Comparison of ENCODE assay signal across 8 cellular contexts in genomic region chr3:184186184-184186901, GRCh38. TPM values are rescaled to one million over a fixed set of nuclear protein-coding genes. Genes with fewer than 3 reads are reported as not detected.
DNase-seq lines count a peak whose midpoint lies in the region; ATAC-seq and TF ChIP-seq lines count a peak whose summit lies in the region.

TSS of gene ABCF3 (plus strand) at chr3:184186199. CDS start at chr3:184186208, 9 bp downstream.

- peaks cover 9% of the 10 kb centered on the region; the same call in 1 of the 2 replicates for H4K20me1 ChIP-seq in DOHH2 (ENCODE audit: control insufficient read depth, insufficient read depth, low read depth, low read length)
- H4K20me1 ChIP-seq in IMR-90 (ENCODE audit: insufficient read depth, low read length) = peaks cover 20% of the 10 kb centered on the region

- peaks cover 35 to 58% of the 10 kb centered on the region in 2 experiments for H3K79me1 ChIP-seq in IMR-90 (ENCODE audit: low read depth in 1 of 2, low read length in 2 of 2)

- H3K4me2 ChIP-seq in DOHH2 (ENCODE audit: low read length) = peak within 1 kb of the TSS; percentile 92
- H3K4me2 ChIP-seq in IMR-90 (ENCODE audit: low read depth, low read length) = peak within 1 kb of the TSS; percentile 86

- H3K27ac ChIP-seq in DOHH2 (ENCODE audit: low read depth, low read length) (peak within 1 kb of the TSS; percentile 33; the same call in 1 of the 2 replicates), IMR-90 (ENCODE audit: insufficient read depth, low read length) (peak within 1 kb of the TSS; percentile 73), ascending aorta (peak within 1 kb of the TSS; percentile 87 to 93), iPS DF 6.9 (ENCODE audit: low read length) (no peak within 1 kb of the TSS), skin epidermis (peak within 1 kb of the TSS; percentile 51 to 93 (median 85))

- H3K4me3 ChIP-seq in DOHH2 (ENCODE audit: low read length) (peak within 1 kb of the TSS; percentile 86), IMR-90 (ENCODE audit: insufficient read depth, low read depth, low read length) (peak within 1 kb of the TSS; percentile 67), ascending aorta (peak within 1 kb of the TSS; percentile 91 to 97), iPS DF 6.9 (ENCODE audit: low read length) (peak within 1 kb of the TSS; percentile 59), skin epidermis (peak within 1 kb of the TSS; percentile 57 to 95 (median 86))

- peak within 1 kb of the TSS; percentile 32; the same call in 1 of the 2 replicates for H4K5ac ChIP-seq in IMR-90 (ENCODE audit: low read depth, low read length)

- TF ChIP-seq RAD21 in IMR-90 (IDR thresholded peaks at IDR 0.05; ENCODE audit: low read length) = no peak

- peak within 1 kb of the TSS; percentile 66 to 92 for H4K8ac ChIP-seq in IMR-90 (ENCODE audit: low read depth in 2 of 2, low read length in 2 of 2)

- H4K91ac ChIP-seq in IMR-90 (ENCODE audit: insufficient read depth, low read depth, low read length) = peak within 1 kb of the TSS; percentile 65

- BruUV-seq in IMR-90 (replicated peaks; lab: Mats Ljungman, UMichigan) = no TSS peak

- H2AK5ac ChIP-seq in IMR-90 (ENCODE audit: low read depth, low read length) = peak within 1 kb of the TSS; percentile 82

- H3K18ac ChIP-seq in IMR-90 (ENCODE audit: low read depth, low read length) = no peak within 1 kb of the TSS; the same call in 1 of the 2 replicates

- in situ Hi-C loops in IMR-90 (cut with MboI; ENCODE audit: low sequenced_read_pairs) = no loop called here

- no peaks in the 10 kb centered on the region for H3K27me3 ChIP-seq in DOHH2 (ENCODE audit: control insufficient read depth, low read length)
- no peaks in the 10 kb centered on the region for H3K27me3 ChIP-seq in IMR-90 (ENCODE audit: control insufficient read depth, insufficient read depth, low read length)
- H3K27me3 ChIP-seq in ascending aorta = no peaks in the 10 kb centered on the region
- no peaks in the 10 kb centered on the region for H3K27me3 ChIP-seq in iPS DF 6.9 (ENCODE audit: control insufficient read depth, insufficient read depth, low read length)

- peak; percentile 57; the same call in 1 of the 2 replicates for TF ChIP-seq POLR2A in IMR-90 (IDR thresholded peaks at IDR 0.05; ENCODE audit: low read depth, low read length)

- H3K4me1 ChIP-seq in DOHH2 (ENCODE audit: control insufficient read depth, low read length) = peaks cover 21% of the 10 kb centered on the region
- peaks cover 3% of the 10 kb centered on the region; the same call in 1 of the 2 replicates for H3K4me1 ChIP-seq in IMR-90 (ENCODE audit: control insufficient read depth, insufficient read depth, low read length)
- peaks cover 0 to 16% of the 10 kb centered on the region in 2 donors for H3K4me1 ChIP-seq in ascending aorta
- no peaks in the 10 kb centered on the region for H3K4me1 ChIP-seq in iPS DF 6.9 (ENCODE audit: control insufficient read depth, insufficient read depth, low read length)

- peak within 1 kb of the TSS; percentile 63 for H3K56ac ChIP-seq in IMR-90 (ENCODE audit: extremely low read depth, insufficient read depth, low read length)

- H2BK15ac ChIP-seq in IMR-90 (ENCODE audit: low read depth, low read length) = no peak within 1 kb of the TSS

- H3K36me3 ChIP-seq in DOHH2 (ENCODE audit: control insufficient read depth, low read length) (peaks cover 84% of the 10 kb centered on the region), IMR-90 (ENCODE audit: control insufficient read depth, insufficient read depth, low read length) (peaks cover 61% of the 10 kb centered on the region), ascending aorta (peaks cover 58 to 66% of the 10 kb centered on the region in 2 donors), iPS DF 6.9 (ENCODE audit: control insufficient read depth, insufficient read depth, low read length) (peaks cover 27% of the 10 kb centered on the region)

- H3K14ac ChIP-seq in IMR-90 (replicated peaks; ENCODE audit: low read depth, low read length) = peak within 1 kb of the TSS; percentile 80

- peak within 1 kb of the TSS; percentile 95 for H2AFZ ChIP-seq in IMR-90 (replicated peaks; ENCODE audit: low read length, poor library complexity)

- H3F3A ChIP-seq in DOHH2 (ENCODE audit: control insufficient read depth, insufficient read depth) = peaks cover 3% of the 10 kb centered on the region; the same call in 1 of the 2 replicates

- H3K79me2 ChIP-seq in DOHH2 (ENCODE audit: control insufficient read depth, low read length) = peaks cover 43% of the 10 kb centered on the region

- peak; percentile 22 for ATAC-seq in GM21381 (IDR thresholded peaks at IDR 0.05; ENCODE audit: unreplicated experiment)
- peak; percentile 44 for ATAC-seq in IMR-90 (ENCODE audit: low read depth)

- dilution Hi-C loops in IMR-90 (cut with HindIII; ENCODE audit: low sequenced_read_pairs, unreplicated experiment) = no loop called here

- no peak within 1 kb of the TSS for H2BK20ac ChIP-seq in IMR-90 (ENCODE audit: low read depth, low read length)

- H2AK9ac ChIP-seq in IMR-90 (replicated peaks; ENCODE audit: low read depth, low read length, poor library complexity) = peak within 1 kb of the TSS; percentile 96

- H3K23ac ChIP-seq in IMR-90 (ENCODE audit: low read depth, low read length) = peak within 1 kb of the TSS; percentile 78; the same call in 1 of the 2 replicates

- no peak within 1 kb of the TSS for H2BK120ac ChIP-seq in IMR-90 (ENCODE audit: low read depth, low read length)

- TF ChIP-seq CTCF in DOHH2 (IDR thresholded peaks at IDR 0.05; ENCODE audit: low read depth, low read length, poor library complexity, severe bottlenecking) (no peak), IMR-90 (conservative IDR thresholded peaks at IDR 0.05; ENCODE audit: low read depth, low read length) (no peak), ascending aorta (IDR thresholded peaks at IDR 0.05) (no peak)

- H3K9me3 ChIP-seq in DOHH2 (ENCODE audit: control insufficient read depth, insufficient read depth, low read length) (no peaks in the 10 kb centered on the region), IMR-90 (ENCODE audit: control insufficient read depth, insufficient read depth, low read length) (no peaks in the 10 kb centered on the region), ascending aorta (no peaks in the 10 kb centered on the region), iPS DF 6.9 (ENCODE audit: control insufficient read depth, insufficient read depth, low read length) (no peaks in the 10 kb centered on the region)

- peak within 1 kb of the TSS; percentile 88 for H3K4ac ChIP-seq in IMR-90 (ENCODE audit: low read depth, low read length)

- DNase-seq in IMR-90 (peak; percentile 54), ascending aorta (ENCODE audit: low spot score in 2 of 2) (peak in 1 of 2 donors; percentile 80), iPS DF 6.9 (ENCODE audit: low read depth, low spot score) (no peak), OCI-M2 (lab: John Stamatoyannopoulos, UW; ENCODE audit: unreplicated experiment) (no peak), KG1 (lab: John Stamatoyannopoulos, UW) (no peak)

- CTCF ChIA-PET in IMR-90 (lab: Yijun Ruan, JAX) = interaction anchor here (1.0 kb wide), 1 partner anchor 26 kb away, joined by 3 read pairs; no protein-coding TSS in a partner anchor

- POLR2A ChIA-PET in IMR-90 (lab: Charles Lee; ENCODE audit: unreplicated experiment) = interaction anchor here (1.0 to 1.6 kb wide), 2 partner anchors 10 to 28 kb away, joined by 6 to 11 read pairs; no protein-coding TSS in a partner anchor

- H3K9ac ChIP-seq in IMR-90 (ENCODE audit: low read depth, low read length) = peak within 1 kb of the TSS; percentile 78

- intact Hi-C loops in IMR-90 (cut with micrococcal nuclease) (loop anchor here (2.0 kb wide), 1 partner anchor 62 kb away; the partner anchor contains the start of genes ALG3 and EEF1AKMT4), ascending aorta (cut with DNase I) (loop anchor here (1.0 to 5.0 kb wide), 6 partner anchors 10 to 176 kb away; partner anchors contain the start of genes ABCC5, CLCN2, EEF1AKMT4 and FAM131A)

- H3K9me2 ChIP-seq in DOHH2 (replicated peaks; ENCODE audit: control insufficient read depth, low read length) = no peaks in the 10 kb centered on the region

- H2BK5ac ChIP-seq in IMR-90 (ENCODE audit: low read depth, low read length, poor library complexity, severe bottlenecking) = peak within 1 kb of the TSS; percentile 65

- WGBS in IMR-90 (ENCODE audit: extremely low coverage in 2 of 2, insufficient read length in 1 of 2), 2 experiments = 0% methylated on average over 8 of the region's 45 CpGs; no CpG with 5 or more reads in 1 of the 2 experiments
- WGBS in iPS DF 6.9 (ENCODE audit: insufficient coverage, insufficient read length) = no CpG with 5 or more reads among the region's 45 CpGs

- 0 out of 2 replicates have a peak, but pooled peaks cover 8% of the 10 kb centered on the region for H3K9me1 ChIP-seq in IMR-90 (ENCODE audit: insufficient read depth, low read length)

TF ChIP-seq in IMR-90, 13 proteins besides CTCF, POLR2A, EP300 and RAD21:
- no peak for TF ChIP-seq FOS (IDR thresholded peaks at IDR 0.05; ENCODE audit: low read depth, low read length)
- no peak for TF ChIP-seq NFE2L2 (IDR thresholded peaks at IDR 0.05; ENCODE audit: low read depth, low read length)
- TF ChIP-seq SMC3 (IDR thresholded peaks at IDR 0.05; ENCODE audit: low read depth, low read length) = no peak; the same call in 1 of the 2 replicates
- peak; percentile 60; the same call in 1 of the 2 replicates for TF ChIP-seq CEBPB (IDR thresholded peaks at IDR 0.05; ENCODE audit: low read depth, low read length)
- TF ChIP-seq USF2 (IDR thresholded peaks at IDR 0.05; ENCODE audit: low read depth, low read length) = no peak
- no peak for TF ChIP-seq BHLHE40 (IDR thresholded peaks at IDR 0.05; ENCODE audit: low read depth, low read length)

RNA-seq across cellular contexts. Expression of gene ABCF3, which starts in this region (rescaled TPM):
- total RNA-seq in IMR-90 (2012; rRNA removed) (35.0 and 36.9 TPM in 2 replicates), ascending aorta (93.3 TPM)
- polyA plus RNA-seq in IMR-90 (2012; rRNA removed) = 58.3 and 59.2 TPM in 2 replicates
- 37.0 and 55.1 TPM in 2 replicates for polyA plus RNA-seq in IMR-90 (2012; cell fraction: cytosol; rRNA removed)
- polyA plus RNA-seq in IMR-90 (2012; cell fraction: nucleus; rRNA removed; ENCODE audit: low replicate concordance) = 175 and 264 TPM in 2 replicates
